1 cellular context compared by ENCODE assay signal in genomic region chr22:50185384-50186087, GRCh38.
A peak's percentile ranks its signal among the peaks of the same experiment; 100 is the strongest.
TF ChIP-seq lines count a peak whose summit lies in the region.

Gene TRABD, plus strand, starts transcription at chr22:50185913. Its CDS starts 7,148 bp downstream, at chr22:50193061.

TF ChIP-seq in HEK293, 187 proteins besides CTCF, POLR2A, EP300 and RAD21 (continued from another document):
- TF ChIP-seq ZBTB48 (tag by site-specific recombination; IDR thresholded peaks at IDR 0.05) (no peak), RBAK (tag by site-specific recombination; IDR thresholded peaks at IDR 0.05) (no peak), TRIM28 (IDR thresholded peaks at IDR 0.05; ENCODE audit: borderline replicate concordance, low read length) (no peak), ZNF202 (tag by site-specific recombination; IDR thresholded peaks at IDR 0.05; ENCODE audit: borderline replicate concordance) (no peak), ZSCAN16 (tag by site-specific recombination; IDR thresholded peaks at IDR 0.05) (no peak), ZNF335 (tag by site-specific recombination; conservative IDR thresholded peaks at IDR 0.05) (peak; percentile 42), ZNF561 (tag by site-specific recombination; IDR thresholded peaks at IDR 0.05; ENCODE audit: borderline replicate concordance) (no peak), MYNN (tag by site-specific recombination; IDR thresholded peaks at IDR 0.05; ENCODE audit: borderline replicate concordance) (no peak), ZNF350 (tag by site-specific recombination; IDR thresholded peaks at IDR 0.05) (no peak), ZNF704 (tag by site-specific recombination; IDR thresholded peaks at IDR 0.05) (no peak), ZNF501 (tag by site-specific recombination; IDR thresholded peaks at IDR 0.05) (no peak), ZNF791 (tag by site-specific recombination; IDR thresholded peaks at IDR 0.05) (no peak), ZFP41 (tag by site-specific recombination; IDR thresholded peaks at IDR 0.05; ENCODE audit: borderline replicate concordance) (no peak), ZNF658 (tag by site-specific recombination; IDR thresholded peaks at IDR 0.05) (no peak), REST (tag by site-specific recombination; IDR thresholded peaks at IDR 0.05) (no peak), ZNF16 (tag by site-specific recombination; IDR thresholded peaks at IDR 0.05; ENCODE audit: low read depth) (no peak), ZNF677 (tag by site-specific recombination; IDR thresholded peaks at IDR 0.05) (no peak)
- TF ChIP-seq, protein P1, sequence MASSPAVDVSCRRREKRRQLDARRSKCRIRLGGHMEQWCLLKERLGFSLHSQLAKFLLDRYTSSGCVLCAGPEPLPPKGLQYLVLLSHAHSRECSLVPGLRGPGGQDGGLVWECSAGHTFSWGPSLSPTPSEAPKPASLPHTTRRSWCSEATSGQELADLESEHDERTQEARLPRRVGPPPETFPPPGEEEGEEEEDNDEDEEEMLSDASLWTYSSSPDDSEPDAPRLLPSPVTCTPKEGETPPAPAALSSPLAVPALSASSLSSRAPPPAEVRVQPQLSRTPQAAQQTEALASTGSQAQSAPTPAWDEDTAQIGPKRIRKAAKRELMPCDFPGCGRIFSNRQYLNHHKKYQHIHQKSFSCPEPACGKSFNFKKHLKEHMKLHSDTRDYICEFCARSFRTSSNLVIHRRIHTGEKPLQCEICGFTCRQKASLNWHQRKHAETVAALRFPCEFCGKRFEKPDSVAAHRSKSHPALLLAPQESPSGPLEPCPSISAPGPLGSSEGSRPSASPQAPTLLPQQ (tag by site-specific recombination; IDR thresholded peaks at IDR 0.05) = 0 out of 2 replicates have a peak, but pooled peaks have one; percentile 23
- TF ChIP-seq, protein P2, sequence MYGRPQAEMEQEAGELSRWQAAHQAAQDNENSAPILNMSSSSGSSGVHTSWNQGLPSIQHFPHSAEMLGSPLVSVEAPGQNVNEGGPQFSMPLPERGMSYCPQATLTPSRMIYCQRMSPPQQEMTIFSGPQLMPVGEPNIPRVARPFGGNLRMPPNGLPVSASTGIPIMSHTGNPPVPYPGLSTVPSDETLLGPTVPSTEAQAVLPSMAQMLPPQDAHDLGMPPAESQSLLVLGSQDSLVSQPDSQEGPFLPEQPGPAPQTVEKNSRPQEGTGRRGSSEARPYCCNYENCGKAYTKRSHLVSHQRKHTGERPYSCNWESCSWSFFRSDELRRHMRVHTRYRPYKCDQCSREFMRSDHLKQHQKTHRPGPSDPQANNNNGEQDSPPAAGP (tag by site-specific recombination; IDR thresholded peaks at IDR 0.05) = no peak
- TF ChIP-seq, protein P3, sequence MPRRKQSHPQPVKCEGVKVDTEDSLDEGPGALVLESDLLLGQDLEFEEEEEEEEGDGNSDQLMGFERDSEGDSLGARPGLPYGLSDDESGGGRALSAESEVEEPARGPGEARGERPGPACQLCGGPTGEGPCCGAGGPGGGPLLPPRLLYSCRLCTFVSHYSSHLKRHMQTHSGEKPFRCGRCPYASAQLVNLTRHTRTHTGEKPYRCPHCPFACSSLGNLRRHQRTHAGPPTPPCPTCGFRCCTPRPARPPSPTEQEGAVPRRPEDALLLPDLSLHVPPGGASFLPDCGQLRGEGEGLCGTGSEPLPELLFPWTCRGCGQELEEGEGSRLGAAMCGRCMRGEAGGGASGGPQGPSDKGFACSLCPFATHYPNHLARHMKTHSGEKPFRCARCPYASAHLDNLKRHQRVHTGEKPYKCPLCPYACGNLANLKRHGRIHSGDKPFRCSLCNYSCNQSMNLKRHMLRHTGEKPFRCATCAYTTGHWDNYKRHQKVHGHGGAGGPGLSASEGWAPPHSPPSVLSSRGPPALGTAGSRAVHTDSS (tag by site-specific recombination; IDR thresholded peaks at IDR 0.05) = no peak
